ENCODE assay signal across 11 cellular contexts in genomic region chr12:1916396-1917171, GRCh38. TPM values are rescaled to one million over a fixed set of nuclear protein-coding genes. Genes with fewer than 3 reads are reported as not detected.
A peak's percentile ranks its signal among the peaks of the same experiment; 100 is the strongest.
DNase-seq lines count a peak whose midpoint lies in the region; ATAC-seq, FAIRE-seq and TF ChIP-seq lines count a peak whose summit lies in the region.
"Had no signal": no experiment of that assay in that cellular context is flagged by ENCODE, and none has a peak within 500 bp of the region (broad histone marks: within the 10 kb centered on the region; RNA-seq: fewer than 3 reads in every experiment).

No MANE protein-coding gene starts in this region.

- H3K4me3 Mint-ChIP-seq in IgD-negative memory B cell, result peak overlapping the region; percentile 12 to 96 (median 94)
- no peak overlapping the region for H3K4me3 Mint-ChIP-seq in neural crest cell

- peak overlapping the region; percentile 63; the same call in 1 of the 2 replicates for H2AFZ ChIP-seq in DND-41 (ENCODE audit: low read depth, low read length)

- TF ChIP-seq CTCF in DND-41 (IDR thresholded peaks at IDR 0.05; ENCODE audit: borderline replicate concordance, extremely low read depth, low read length, poor library complexity, severe bottlenecking) (no peak), neural crest cell (conservative IDR thresholded peaks at IDR 0.05) (no peak)

- H3K27ac Mint-ChIP-seq in IgD-negative memory B cell, result peak overlapping the region in 1 of 3 donors; percentile 44
- H3K27ac Mint-ChIP-seq in neural crest cell (ENCODE audit: unreplicated experiment), result peak overlapping the region; percentile 75

- H3K27ac ChIP-seq in DND-41 (ENCODE audit: low read length), result peak overlapping the region; percentile 76

- no peaks in the 10 kb centered on the region for H3K79me2 ChIP-seq in DND-41 (ENCODE audit: insufficient read depth, low read length)

- H3K9me3 ChIP-seq in DND-41 (ENCODE audit: insufficient read depth, low read length, severe bottlenecking), result no peaks in the 10 kb centered on the region

- H3K36me3 Mint-ChIP-seq in IgD-negative memory B cell (no peaks in the 10 kb centered on the region), neural crest cell (ENCODE audit: low read depth) (no peaks in the 10 kb centered on the region)

- H3K36me3 ChIP-seq in DND-41 (ENCODE audit: insufficient read depth, low read length), result no peaks in the 10 kb centered on the region

- H3K27me3 Mint-ChIP-seq in IgD-negative memory B cell (peaks cover 7% of the 10 kb centered on the region), neural crest cell (ENCODE audit: low read depth) (no peaks in the 10 kb centered on the region)

- peaks cover 0 to 4% (median 0%) of the 10 kb centered on the region in 3 donors for H3K9me3 Mint-ChIP-seq in IgD-negative memory B cell
- no peaks in the 10 kb centered on the region for H3K9me3 Mint-ChIP-seq in neural crest cell

- no peak for ATAC-seq in DND-41 (ENCODE audit: insufficient read depth, low read depth)
- no peak for ATAC-seq in GM19023 (IDR thresholded peaks at IDR 0.05; ENCODE audit: unreplicated experiment)

- peaks cover 27% of the 10 kb centered on the region for H3K4me1 ChIP-seq in DND-41 (ENCODE audit: insufficient read depth, low read length)

- no peaks in the 10 kb centered on the region for H4K20me1 ChIP-seq in DND-41 (ENCODE audit: insufficient read depth, low read length)

- H3K4me1 Mint-ChIP-seq in IgD-negative memory B cell (peaks cover 16 to 25% (median 24%) of the 10 kb centered on the region in 3 donors), neural crest cell (peaks cover 38% of the 10 kb centered on the region)

- H3K27me3 ChIP-seq in DND-41 (ENCODE audit: insufficient read depth, low read length, poor library complexity), result peaks cover 8% of the 10 kb centered on the region

- H3K9ac ChIP-seq in DND-41 (ENCODE audit: low read depth, low read length), result no peak overlapping the region

- H3K4me3 ChIP-seq in DND-41 (ENCODE audit: low read depth in 1 of 2, low read length in 2 of 2), result peak overlapping the region in 1 of 2 experiments; percentile 30; a peak in 1 of 4 replicates

- H3K4me2 ChIP-seq in DND-41 (ENCODE audit: insufficient read depth, low read length), result peak overlapping the region; percentile 58

- DNase-seq in DND-41 (no peak), cerebellum (ENCODE audit: low spot score) (peak; percentile 54), neural crest cell (ENCODE audit: low read depth, low spot score) (peak; percentile 0), NCI-H1436 treated with DMSO at 0.1 percent for 48 hours (lab: John Stamatoyannopoulos, UW) (no peak), NCI-H526 (lab: John Stamatoyannopoulos, UW) (no peak), GM19239 (ENCODE audit: insufficient read length, low spot score) (no peak)
- DNase-seq: cerebellar nuclear complex, NCI-H748 treated with DMSO at 0.1 percent for 48 hours had no signal

- FAIRE-seq in GM19239 (lab: Jason Lieb, UNC), result no peak

RNA-seq across cellular contexts. Expression of gene CACNA2D4, which starts 1.9 kb away (rescaled TPM):
- 2.0 TPM for polyA plus RNA-seq in IgD-negative memory B cell
- total RNA-seq in cerebellum (0.45 TPM), neural crest cell (0.72 and 1.3 TPM in 2 replicates)
- total RNA-seq: temporal lobe had no signal

Comparison
In these comparisons a context has a peak if more than half of its experiments do, and no peak if none do; other contexts are left out.
1. DNase-seq: peak in cerebellum (single experiment) and neural crest cell (single experiment); none in DND-41 (single experiment), NCI-H1436 treated with DMSO at 0.1 percent for 48 hours (single experiment), NCI-H526 (0 of 2) and GM19239 (single experiment).